Comparison of ENCODE assay signal across 26 cellular contexts in genomic region chr1:195294911-195295310, GRCh38.
A peak's percentile ranks its signal among the peaks of the same experiment; 100 is the strongest.
DNase-seq lines count a peak whose midpoint lies in the region; ATAC-seq, FAIRE-seq and TF ChIP-seq lines count a peak whose summit lies in the region.
"Had no signal": no experiment of that assay in that cellular context is flagged by ENCODE, and none has a peak within 500 bp of the region (broad histone marks: within the 10 kb centered on the region; RNA-seq: fewer than 3 reads in every experiment).

No MANE protein-coding gene starts in this region.

- CTCF ChIA-PET in IMR-90 (lab: Yijun Ruan, JAX): no interaction called here
- CTCF ChIA-PET in K562 (lab: Yijun Ruan, JAX; ENCODE audit: low intra/inter-chr PET ratio): no interaction called here

- H3K36me3 Mint-ChIP-seq in neural progenitor cell: no peaks in the 10 kb centered on the region
- H3K36me3 Mint-ChIP-seq: CD14-positive monocyte; CD4-positive, alpha-beta memory T cell; CD4-positive, CD25-positive, alpha-beta regulatory T cell; CD8-positive, alpha-beta memory T cell had no signal

- H4K5ac ChIP-seq in IMR-90 (ENCODE audit: low read depth, low read length): no peak overlapping the region

- intact Hi-C loops in IMR-90 (cut with micrococcal nuclease): no loop called here
- intact Hi-C loops in K562 (cut with micrococcal nuclease): no loop called here

- ATAC-seq in IMR-90 (ENCODE audit: low read depth) (no peak), K562 (no peak), HG03442 (IDR thresholded peaks at IDR 0.05; ENCODE audit: unreplicated experiment) (no peak)

- WGBS in IMR-90 (ENCODE audit: extremely low coverage in 2 of 2, insufficient read length in 1 of 2), 2 experiments: no CpG with 5 or more reads among the region's 3 CpGs
- WGBS in K562 (ENCODE audit: insufficient coverage, low coverage, missing lambda C conversion rate): 0% methylated on average over 3 of the region's 3 CpGs

- H3K4me3 ChIP-seq in IMR-90 (ENCODE audit: insufficient read depth, low read depth, low read length) (no peak overlapping the region), K562 (no peak overlapping the region), neural progenitor cell (no peak overlapping the region)
- H3K4me3 ChIP-seq: BLaER1 had no signal

- H3K56ac ChIP-seq in IMR-90 (ENCODE audit: extremely low read depth, insufficient read depth, low read length): no peak overlapping the region

- no peak overlapping the region for H3K23ac ChIP-seq in IMR-90 (ENCODE audit: low read depth, low read length)

- H2AFZ ChIP-seq in IMR-90 (replicated peaks; ENCODE audit: low read length, poor library complexity) (no peak overlapping the region), K562 (ENCODE audit: low read depth, low read length) (no peak overlapping the region), neural progenitor cell (replicated peaks) (no peak overlapping the region)

- H3K4me2 ChIP-seq in IMR-90 (ENCODE audit: low read depth, low read length): no peak overlapping the region
- no peak overlapping the region for H3K4me2 ChIP-seq in K562 (ENCODE audit: insufficient read depth, low read length)
- no peak overlapping the region for H3K4me2 ChIP-seq in neural progenitor cell
- H3K4me2 ChIP-seq: BLaER1 had no signal

- no peak overlapping the region for H3K9ac ChIP-seq in IMR-90 (ENCODE audit: low read depth, low read length)
- no peak overlapping the region for H3K9ac ChIP-seq in K562 (ENCODE audit: insufficient read depth in 1 of 2, low read depth in 2 of 2, low read length in 2 of 2)
- no peak overlapping the region for H3K9ac ChIP-seq in neural progenitor cell
- H3K9ac ChIP-seq: BLaER1 had no signal

- no peak for TF ChIP-seq CTCF in IMR-90 (conservative IDR thresholded peaks at IDR 0.05; ENCODE audit: low read depth, low read length)
- no peak for TF ChIP-seq CTCF in K562 (IDR thresholded peaks at IDR 0.05 in 2 of 3, conservative IDR thresholded peaks at IDR 0.05 in 1 of 3; ENCODE audit: insufficient read depth in 2 of 3, low read depth in 1 of 3, low read length in 3 of 3)
- no peak for TF ChIP-seq CTCF in neural progenitor cell (IDR thresholded peaks at IDR 0.05)

- H4K20me1 ChIP-seq in IMR-90 (ENCODE audit: insufficient read depth, low read length): no peaks in the 10 kb centered on the region
- H4K20me1 ChIP-seq in K562 (replicated peaks; ENCODE audit: control insufficient read depth, insufficient read depth, low read length): no peaks in the 10 kb centered on the region
- no peaks in the 10 kb centered on the region for H4K20me1 ChIP-seq in neural progenitor cell (ENCODE audit: low read depth)
- H4K20me1 ChIP-seq: BLaER1 had no signal

- H3K36me3 ChIP-seq in IMR-90 (ENCODE audit: control insufficient read depth, insufficient read depth, low read length) (no peaks in the 10 kb centered on the region), K562 (ENCODE audit: control insufficient read depth, insufficient read depth, low read length) (no peaks in the 10 kb centered on the region), neural progenitor cell (no peaks in the 10 kb centered on the region)
- H3K36me3 ChIP-seq: BE2C, BLaER1 had no signal

- POLR2A ChIA-PET in IMR-90 (lab: Charles Lee; ENCODE audit: unreplicated experiment): no interaction called here
- POLR2A ChIA-PET in K562 (lab: Yijun Ruan, JAX): no interaction called here

- H4K91ac ChIP-seq in IMR-90 (ENCODE audit: insufficient read depth, low read depth, low read length): no peak overlapping the region

- no peak overlapping the region for H4K8ac ChIP-seq in IMR-90 (ENCODE audit: low read depth in 2 of 2, low read length in 2 of 2)

- dilution Hi-C loops in IMR-90 (cut with HindIII; ENCODE audit: low sequenced_read_pairs, unreplicated experiment): no loop called here

- FAIRE-seq in K562 (lab: Jason Lieb, UNC): no peak
- FAIRE-seq: GM12891, GM19239 had no signal

- no peak overlapping the region for H2BK15ac ChIP-seq in IMR-90 (ENCODE audit: low read depth, low read length)

- DNase-seq in IMR-90 (no peak), K562 (ENCODE audit: extremely low read depth in 1 of 4, low spot score in 3 of 4) (no peak), neural progenitor cell (ENCODE audit: low spot score) (peak; percentile 18), NCI-H1694 treated with DMSO at 0.1 percent for 48 hours (lab: John Stamatoyannopoulos, UW) (no peak), NCI-H2227 (lab: John Stamatoyannopoulos, UW; ENCODE audit: unreplicated experiment) (no peak), GM03348 (ENCODE audit: low spot score) (no peak)
- DNase-seq: 8988T; ACHN; BE2C; C1 segment of cervical spinal cord; CD4-positive, CD25-positive, alpha-beta regulatory T cell; CD8-positive, alpha-beta memory T cell; COR-L47; DMS 273 treated with DMSO at 0.1 percent for 48 hours; DMS153; DMS53; DMS79; DND-41; EL; GDM1 had no signal

- H3K27me3 Mint-ChIP-seq in neural progenitor cell (ENCODE audit: insufficient read depth, low read depth): no peaks in the 10 kb centered on the region
- H3K27me3 Mint-ChIP-seq: CD4-positive, alpha-beta memory T cell; CD4-positive, CD25-positive, alpha-beta regulatory T cell; CD8-positive, alpha-beta memory T cell had no signal

- H3K4me1 ChIP-seq in IMR-90 (ENCODE audit: control insufficient read depth, insufficient read depth, low read length): no peaks in the 10 kb centered on the region
- H3K4me1 ChIP-seq in K562 (replicated peaks in 1 of 2; ENCODE audit: control insufficient read depth in 2 of 2, insufficient read depth in 2 of 2, low read length in 2 of 2): no peaks in the 10 kb centered on the region
- H3K4me1 ChIP-seq in neural progenitor cell: no peaks in the 10 kb centered on the region
- H3K4me1 ChIP-seq: BE2C, BLaER1 had no signal

- no peak overlapping the region for H3K18ac ChIP-seq in IMR-90 (ENCODE audit: low read depth, low read length)

- H3K79me1 ChIP-seq in IMR-90 (ENCODE audit: low read depth in 1 of 2, low read length in 2 of 2): no peaks in the 10 kb centered on the region

- H2AK9ac ChIP-seq in IMR-90 (replicated peaks; ENCODE audit: low read depth, low read length, poor library complexity): no peak overlapping the region

- no peaks in the 10 kb centered on the region for H3K9me1 ChIP-seq in IMR-90 (ENCODE audit: insufficient read depth, low read length)
- H3K9me1 ChIP-seq in K562 (ENCODE audit: control insufficient read depth, insufficient read depth, low read length): no peaks in the 10 kb centered on the region

- no peak for TF ChIP-seq EP300 in K562 (IDR thresholded peaks at IDR 0.05; ENCODE audit: low read length)

- TF ChIP-seq POLR2A in IMR-90 (IDR thresholded peaks at IDR 0.05; ENCODE audit: low read depth, low read length) (no peak), K562 (conservative IDR thresholded peaks at IDR 0.05) (no peak)

- H2BK120ac ChIP-seq in IMR-90 (ENCODE audit: low read depth, low read length): no peak overlapping the region

- no peak overlapping the region for H2AK5ac ChIP-seq in IMR-90 (ENCODE audit: low read depth, low read length)

- no peaks in the 10 kb centered on the region for H3K79me2 ChIP-seq in K562 (ENCODE audit: control insufficient read depth, insufficient read depth, low read length)
- H3K79me2 ChIP-seq in neural progenitor cell (ENCODE audit: low read depth): no peaks in the 10 kb centered on the region

- no peak overlapping the region for H2BK20ac ChIP-seq in IMR-90 (ENCODE audit: low read depth, low read length)

- no peak overlapping the region for H3K27ac Mint-ChIP-seq in neural progenitor cell
- H3K27ac Mint-ChIP-seq: CD14-positive monocyte; CD4-positive, alpha-beta memory T cell; CD4-positive, CD25-positive, alpha-beta regulatory T cell; CD8-positive, alpha-beta memory T cell had no signal

- no peaks in the 10 kb centered on the region for H3F3A ChIP-seq in neural progenitor cell (ENCODE audit: low read depth)

- H3K27me3 ChIP-seq in IMR-90 (ENCODE audit: control insufficient read depth, insufficient read depth, low read length): no peaks in the 10 kb centered on the region
- H3K27me3 ChIP-seq in K562 (ENCODE audit: control insufficient read depth in 2 of 2, insufficient read depth in 2 of 2, low read length in 2 of 2): no peaks in the 10 kb centered on the region
- no peaks in the 10 kb centered on the region for H3K27me3 ChIP-seq in neural progenitor cell
- H3K27me3 ChIP-seq: BE2C, BLaER1 had no signal

- H3K9me3 ChIP-seq in IMR-90 (ENCODE audit: control insufficient read depth, insufficient read depth, low read length): no peaks in the 10 kb centered on the region
- no peaks in the 10 kb centered on the region for H3K9me3 ChIP-seq in K562 (replicated peaks; ENCODE audit: control insufficient read depth, insufficient read depth, low read depth, low read length)
- H3K9me3 ChIP-seq in neural progenitor cell (ENCODE audit: low read depth): no peaks in the 10 kb centered on the region
- H3K9me3 ChIP-seq: BE2C, BLaER1 had no signal

- TF ChIP-seq RAD21 in IMR-90 (IDR thresholded peaks at IDR 0.05; ENCODE audit: low read length) (no peak), K562 (CRISPR knock-in tag; conservative IDR thresholded peaks at IDR 0.05 in 1 of 2, IDR thresholded peaks at IDR 0.05 in 1 of 2) (no peak)

- no peaks in the 10 kb centered on the region for H3K9me3 Mint-ChIP-seq in neural progenitor cell
- H3K9me3 Mint-ChIP-seq: CD4-positive, alpha-beta memory T cell had no signal

- BruUV-seq in IMR-90 (replicated peaks; lab: Mats Ljungman, UMichigan) (no TSS peak), K562 (replicated peaks; lab: Mats Ljungman, UMichigan) (no TSS peak)

- in situ Hi-C loops in IMR-90 (cut with MboI; ENCODE audit: low sequenced_read_pairs): no loop called here
- in situ Hi-C loops in K562 (cut with MboI): no loop called here

- H3K14ac ChIP-seq in IMR-90 (replicated peaks; ENCODE audit: low read depth, low read length): 0 out of 2 replicates have a peak overlapping the region, but pooled peaks have one; percentile 7

- H3K4me1 Mint-ChIP-seq in neural progenitor cell: no peaks in the 10 kb centered on the region
- H3K4me1 Mint-ChIP-seq: CD14-positive monocyte; CD4-positive, alpha-beta memory T cell; CD4-positive, CD25-positive, alpha-beta regulatory T cell; CD8-positive, alpha-beta memory T cell had no signal

- H3K4me3 Mint-ChIP-seq in neural progenitor cell: no peak overlapping the region
- H3K4me3 Mint-ChIP-seq: CD14-positive monocyte; CD4-positive, alpha-beta memory T cell; CD4-positive, CD25-positive, alpha-beta regulatory T cell; CD8-positive, alpha-beta memory T cell had no signal

- no peak overlapping the region for H2BK5ac ChIP-seq in IMR-90 (ENCODE audit: low read depth, low read length, poor library complexity, severe bottlenecking)

- H3K27ac ChIP-seq in IMR-90 (ENCODE audit: insufficient read depth, low read length): no peak overlapping the region
- no peak overlapping the region for H3K27ac ChIP-seq in K562 (ENCODE audit: extremely low read depth, low read depth, low read length)
- no peak overlapping the region for H3K27ac ChIP-seq in neural progenitor cell
- H3K27ac ChIP-seq: BLaER1 had no signal

- H3K4ac ChIP-seq in IMR-90 (ENCODE audit: low read depth, low read length): no peak overlapping the region

TF ChIP-seq in IMR-90, 13 proteins besides CTCF, POLR2A, EP300 and RAD21:
- TF ChIP-seq MAZ (IDR thresholded peaks at IDR 0.05; ENCODE audit: borderline replicate concordance, low read depth, low read length) (no peak), BHLHE40 (IDR thresholded peaks at IDR 0.05; ENCODE audit: low read depth, low read length) (no peak)
